8 cellular contexts compared by ENCODE assay signal in the genomic region with DNA sequence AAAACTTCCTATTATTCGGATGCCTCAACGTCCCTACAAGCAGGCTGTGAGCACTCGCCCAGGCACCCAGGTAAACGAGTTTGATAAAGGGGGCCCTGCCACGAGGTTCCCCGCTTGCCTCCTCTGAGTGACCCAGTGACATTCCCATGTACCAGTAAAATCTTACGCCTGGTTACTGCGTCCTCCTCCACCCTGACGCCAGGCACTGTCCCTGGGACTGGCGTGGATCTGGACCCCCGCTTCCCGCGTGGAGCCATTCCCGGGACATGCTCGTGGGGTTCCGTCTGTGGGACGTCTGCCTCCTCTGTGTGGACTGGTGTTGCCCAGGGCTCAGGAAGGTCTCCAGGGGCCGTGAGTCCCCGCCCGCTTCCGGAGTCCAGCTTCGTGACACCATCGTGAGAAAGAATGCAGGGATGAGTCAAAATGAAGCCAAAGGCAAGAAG. TPM values are rescaled to one million over a fixed set of nuclear protein-coding genes. Genes with fewer than 3 reads are reported as not detected.
A peak's percentile ranks its signal among the peaks of the same experiment; 100 is the strongest.
DNase-seq lines count a peak whose midpoint lies in the region; ATAC-seq and TF ChIP-seq lines count a peak whose summit lies in the region.

No MANE protein-coding gene starts in this region.

- peaks cover 13% of the 10 kb centered on the region; the same call in 1 of the 2 replicates for H3K9me3 ChIP-seq in Loucy (ENCODE audit: insufficient read depth, low read depth, low read length)

- H3K9me2 ChIP-seq in Loucy (replicated peaks; ENCODE audit: low read depth, low read length): no peaks in the 10 kb centered on the region

- 0 out of 2 replicates have a peak overlapping the region, but pooled peaks have one; percentile 21 for H2AFZ ChIP-seq in Loucy (ENCODE audit: low read length)

- peak overlapping the region; percentile 93 for H3K27ac Mint-ChIP-seq in mesothelial cell of epicardium

- H3F3A ChIP-seq in Loucy (ENCODE audit: low read depth): no peaks in the 10 kb centered on the region

- H3K36me3 Mint-ChIP-seq in mesothelial cell of epicardium: peaks cover 41% of the 10 kb centered on the region

- TF ChIP-seq CTCF in Loucy (conservative IDR thresholded peaks at IDR 0.05; ENCODE audit: low read length) (no peak), coronary artery (IDR thresholded peaks at IDR 0.05) (no peak), mesothelial cell of epicardium (IDR thresholded peaks at IDR 0.05; ENCODE audit: unreplicated experiment) (no peak)

- H3K9me3 Mint-ChIP-seq in mesothelial cell of epicardium: peaks cover 42% of the 10 kb centered on the region

- H3K4me1 ChIP-seq in Loucy (ENCODE audit: insufficient read depth, low read length, poor library complexity, severe bottlenecking): peaks cover 14% of the 10 kb centered on the region

- peak; percentile 4 for ATAC-seq in GM18861 (IDR thresholded peaks at IDR 0.05; ENCODE audit: unreplicated experiment)
- no peak for ATAC-seq in GM18909 (IDR thresholded peaks at IDR 0.05; ENCODE audit: poor library complexity, unreplicated experiment)
- ATAC-seq in GM19395 (IDR thresholded peaks at IDR 0.05; ENCODE audit: unreplicated experiment): no peak

- H3K27me3 ChIP-seq in Loucy (ENCODE audit: insufficient read depth, low read length, poor library complexity, severe bottlenecking): no peaks in the 10 kb centered on the region

- H3K4me3 ChIP-seq in Loucy (ENCODE audit: low read length, poor library complexity, severe bottlenecking) (peak overlapping the region; percentile 79), coronary artery (peak overlapping the region; percentile 92)

- H3K9ac ChIP-seq in Loucy (ENCODE audit: low read depth, low read length, poor library complexity, severe bottlenecking): no peak overlapping the region

- H3K36me3 ChIP-seq in Loucy (ENCODE audit: insufficient read depth, low read length): peaks cover 8% of the 10 kb centered on the region; the same call in 1 of the 2 replicates

- no peak for DNase-seq in coronary artery (ENCODE audit: low spot score)
- no peak for DNase-seq in mesothelial cell of epicardium (ENCODE audit: low spot score in 2 of 2, unreplicated experiment in 2 of 2)
- DNase-seq in SIG-M5 (lab: John Stamatoyannopoulos, UW): no peak
- no peak for DNase-seq in NCI-H146 treated with DMSO at 0.1 percent for 48 hours (lab: John Stamatoyannopoulos, UW; ENCODE audit: unreplicated experiment)

- peaks cover 13% of the 10 kb centered on the region for H3K4me1 Mint-ChIP-seq in mesothelial cell of epicardium

- peak overlapping the region; percentile 96 for H3K4me3 Mint-ChIP-seq in mesothelial cell of epicardium

- no peak overlapping the region for H3K4me2 ChIP-seq in Loucy (ENCODE audit: low read depth, low read length, poor library complexity, severe bottlenecking)

- H4K20me1 ChIP-seq in Loucy (ENCODE audit: insufficient read depth, low read length, poor library complexity, severe bottlenecking): peaks cover 17% of the 10 kb centered on the region

- no peak overlapping the region for H3K27ac ChIP-seq in coronary artery

- peaks cover 29% of the 10 kb centered on the region for H3K79me2 ChIP-seq in Loucy (ENCODE audit: insufficient read depth, low read length)

- no peaks in the 10 kb centered on the region for H3K27me3 Mint-ChIP-seq in mesothelial cell of epicardium (ENCODE audit: low read depth)

RNA-seq across cellular contexts. Expression of gene ZNF550, which starts 0.4 kb away (rescaled TPM):
- total RNA-seq in mesothelial cell of epicardium: 10.3 to 13.3 TPM (median 11.3 TPM) in 3 replicates

RNA-seq across cellular contexts. Expression of gene ZNF416, which starts 18.6 kb away (rescaled TPM):
- 9.4 to 10.0 TPM (median 9.5 TPM) in 3 replicates for total RNA-seq in mesothelial cell of epicardium

RNA-seq across cellular contexts. Expression of gene ZIK1, which starts 23.9 kb away (rescaled TPM):
- 15.4 to 17.1 TPM (median 16.7 TPM) in 3 replicates for total RNA-seq in mesothelial cell of epicardium

RNA-seq across cellular contexts. Expression of gene ZNF549, which starts 32.9 kb away (rescaled TPM):
- 11.1 to 11.5 TPM (median 11.3 TPM) in 3 replicates for total RNA-seq in mesothelial cell of epicardium

RNA-seq across cellular contexts. Expression of gene ZNF530, which starts 39.6 kb away (rescaled TPM):
- 4.8 to 6.1 TPM (median 6.0 TPM) in 3 replicates for total RNA-seq in mesothelial cell of epicardium
